ENCODE assay signal across 17 cellular contexts in genomic region chr10:73798927-73799563, GRCh38. TPM values are rescaled to one million over a fixed set of nuclear protein-coding genes. Genes with fewer than 3 reads are reported as not detected.
A peak's percentile ranks its signal among the peaks of the same experiment; 100 is the strongest.
DNase-seq lines count a peak whose midpoint lies in the region; ATAC-seq, FAIRE-seq and TF ChIP-seq lines count a peak whose summit lies in the region.
"Had no signal": no experiment of that assay in that cellular context is flagged by ENCODE, and none has a peak within 500 bp of the region (broad histone marks: within the 10 kb centered on the region; RNA-seq: fewer than 3 reads in every experiment).

No MANE protein-coding gene starts in this region.

- H3K27me3 ChIP-seq in HepG2 (ENCODE audit: control insufficient read depth in 1 of 2, insufficient read depth in 2 of 2, low read length in 2 of 2) (no peaks in the 10 kb centered on the region), upper lobe of left lung (no peaks in the 10 kb centered on the region)

- WGBS in HepG2 (ENCODE audit: low lambda C conversion rate), result 91% methylated on average over 8 of the region's 10 CpGs
- 85 to 90% methylated on average over 7 to 10 of the region's 10 CpGs for WGBS in upper lobe of left lung, 2 donors

- peak; percentile 14 to 16 for ATAC-seq in activated T-cell treated with anti-CD3 and anti-CD28 coated beads, Interleukin-2, amount 50 U/mL, for 72 hours (replicated peaks in 1 of 2)
- peak; percentile 17 for ATAC-seq in HepG2
- ATAC-seq in upper lobe of left lung (ENCODE audit: low FRiP score in 2 of 2), result peak; percentile 21 to 23
- ATAC-seq in GM18519 (IDR thresholded peaks at IDR 0.05; ENCODE audit: low FRiP score, unreplicated experiment), result no peak

- H3K4me3 Mint-ChIP-seq in activated T-cell treated with anti-CD3 and anti-CD28 coated beads, Interleukin-2, amount 50 U/mL, for 72 hours, result no peak overlapping the region
- H3K4me3 Mint-ChIP-seq in activated naive CD8-positive, alpha-beta T cell treated with anti-CD3 and anti-CD28 coated beads for 36 hours, result no peak overlapping the region
- H3K4me3 Mint-ChIP-seq: HFFc6 had no signal

- POLR2A ChIA-PET in HepG2 (lab: Yijun Ruan, JAX), result interaction anchor here (0.7 to 1.7 kb wide), 3 partner anchors 11 to 41 kb away, joined by 3 to 5 read pairs (median 3); no protein-coding TSS in a partner anchor

- peaks cover 32 to 81% of the 10 kb centered on the region in 2 experiments for H3K36me3 ChIP-seq in HepG2 (replicated peaks in 1 of 2; ENCODE audit: control insufficient read depth in 1 of 2, insufficient read depth in 2 of 2, low read length in 2 of 2)
- peaks cover 58 to 100% (median 96%) of the 10 kb centered on the region in 4 donors for H3K36me3 ChIP-seq in upper lobe of left lung

- H3K9me3 Mint-ChIP-seq in activated T-cell treated with anti-CD3 and anti-CD28 coated beads, Interleukin-2, amount 50 U/mL, for 72 hours, result no peaks in the 10 kb centered on the region
- H3K9me3 Mint-ChIP-seq in activated naive CD8-positive, alpha-beta T cell treated with anti-CD3 and anti-CD28 coated beads for 36 hours, result no peaks in the 10 kb centered on the region
- H3K9me3 Mint-ChIP-seq: HFFc6 had no signal

- DNase-seq in activated T-cell treated with anti-CD3 and anti-CD28 coated beads, Interleukin-2, amount 50 U/mL, for 72 hours, result no peak
- no peak for DNase-seq in activated T-cell treated with anti-CD3 and anti-CD28 coated beads for 4 hours
- DNase-seq in activated naive CD8-positive, alpha-beta T cell treated with anti-CD3 and anti-CD28 coated beads for 36 hours, result no peak
- no peak for DNase-seq in HepG2 (ENCODE audit: low spot score)
- DNase-seq in upper lobe of left lung, result no peak
- DNase-seq in GM03348 (ENCODE audit: low spot score), result no peak
- DNase-seq in cerebellar nuclear complex (lab: John Stamatoyannopoulos, UW), result no peak
- DNase-seq: activated gamma-delta T cell; HFFc6; NCI-H1436 treated with DMSO at 0.1 percent for 48 hours; stimulated activated CD4-positive, alpha-beta T cell treated with anti-CD3 and anti-CD28 coated beads, Interleukin-12 subunit alpha, Interleukin-12 subunit beta, amount 100 ng/mL, for 4 hours; stimulated activated naive CD4-positive, alpha-beta T cell; trophoblast cell had no signal

- peaks cover 13% of the 10 kb centered on the region for H3K4me1 Mint-ChIP-seq in activated T-cell treated with anti-CD3 and anti-CD28 coated beads, Interleukin-2, amount 50 U/mL, for 72 hours (ENCODE audit: low read depth)
- peaks cover 12% of the 10 kb centered on the region for H3K4me1 Mint-ChIP-seq in activated naive CD8-positive, alpha-beta T cell treated with anti-CD3 and anti-CD28 coated beads for 36 hours

- in situ Hi-C loops in HepG2 (cut with HindIII; ENCODE audit: extremely low pct_ligation_motif_present, low pct_unique_long_range_greater_than_20kb), result no loop called here

- no peaks in the 10 kb centered on the region for H3K27me3 Mint-ChIP-seq in activated T-cell treated with anti-CD3 and anti-CD28 coated beads, Interleukin-2, amount 50 U/mL, for 72 hours (ENCODE audit: low read depth)
- no peaks in the 10 kb centered on the region for H3K27me3 Mint-ChIP-seq in activated naive CD8-positive, alpha-beta T cell treated with anti-CD3 and anti-CD28 coated beads for 36 hours

- FAIRE-seq in HepG2 (lab: Jason Lieb, UNC), result no peak
- FAIRE-seq: A549, RCC 7860 had no signal

- no peak overlapping the region for H2AFZ ChIP-seq in HepG2 (ENCODE audit: low read length)

- no peaks in the 10 kb centered on the region; the same call in 1 of the 2 replicates for H4K20me1 ChIP-seq in HepG2 (ENCODE audit: insufficient read depth, low read length)

- H3K4me1 ChIP-seq in HepG2 (ENCODE audit: insufficient read depth, low read length) (no peaks in the 10 kb centered on the region), upper lobe of left lung (no peaks in the 10 kb centered on the region)
- H3K4me1 ChIP-seq: A549 had no signal

- BruUV-seq in HepG2 (replicated peaks; lab: Mats Ljungman, UMichigan), result no TSS peak

- H3K27ac ChIP-seq in HepG2 (ENCODE audit: extremely low read length, insufficient read depth, low read length) (no peak overlapping the region), upper lobe of left lung (no peak overlapping the region)
- H3K27ac ChIP-seq: A549, C4-2B had no signal

- TF ChIP-seq RAD21 in HepG2 (CRISPR knock-in tag; IDR thresholded peaks at IDR 0.05), result no peak

- intact Hi-C loops in HepG2 (cut with micrococcal nuclease; ENCODE audit: unreplicated experiment), result no loop called here

- H3K9me3 ChIP-seq in HepG2 (ENCODE audit: low read length) (no peaks in the 10 kb centered on the region), upper lobe of left lung (no peaks in the 10 kb centered on the region)
- H3K9me3 ChIP-seq: A549 had no signal

- H3K4me3 ChIP-seq in HepG2 (replicated peaks in 1 of 3; ENCODE audit: insufficient read depth in 1 of 3, low read depth in 2 of 3, low read length in 3 of 3) (no peak overlapping the region), upper lobe of left lung (no peak overlapping the region)
- H3K4me3 ChIP-seq: A549 had no signal

- no peak for TF ChIP-seq CTCF in HepG2 (CRISPR knock-in tag; IDR thresholded peaks at IDR 0.05)
- TF ChIP-seq CTCF in upper lobe of left lung (IDR thresholded peaks at IDR 0.05), result no peak

- H3K27ac Mint-ChIP-seq in activated T-cell treated with anti-CD3 and anti-CD28 coated beads, Interleukin-2, amount 50 U/mL, for 72 hours, result peak overlapping the region; percentile 11
- H3K27ac Mint-ChIP-seq in activated naive CD8-positive, alpha-beta T cell treated with anti-CD3 and anti-CD28 coated beads for 36 hours, result peak overlapping the region; percentile 15

- TF ChIP-seq EP300 in HepG2 (IDR thresholded peaks at IDR 0.05; ENCODE audit: low read depth in 2 of 2, low read length in 2 of 2) (no peak), HepG2 (CRISPR knock-in tag; IDR thresholded peaks at IDR 0.05; ENCODE audit: borderline replicate concordance) (no peak), upper lobe of left lung (IDR thresholded peaks at IDR 0.05) (no peak)

- no peak overlapping the region for H3K9ac ChIP-seq in HepG2 (ENCODE audit: insufficient read depth, low read depth, low read length)

- CTCF ChIA-PET in HepG2 (lab: Yijun Ruan, JAX; ENCODE audit: low intra/inter-chr PET ratio, low total read pairs), result no interaction called here

- no peaks in the 10 kb centered on the region for H3K79me2 ChIP-seq in HepG2 (ENCODE audit: insufficient read depth, low read length)

- H3K4me2 ChIP-seq in HepG2 (ENCODE audit: low read depth, low read length), result no peak overlapping the region
- H3K4me2 ChIP-seq: A549 had no signal

- peaks cover 7 to 28% of the 10 kb centered on the region in 2 donors for H3K36me3 Mint-ChIP-seq in activated T-cell treated with anti-CD3 and anti-CD28 coated beads, Interleukin-2, amount 50 U/mL, for 72 hours (ENCODE audit: insufficient read depth in 2 of 2)
- peaks cover 17% of the 10 kb centered on the region for H3K36me3 Mint-ChIP-seq in activated naive CD8-positive, alpha-beta T cell treated with anti-CD3 and anti-CD28 coated beads for 36 hours

- TF ChIP-seq POLR2A in HepG2 (IDR thresholded peaks at IDR 0.05; ENCODE audit: insufficient read depth in 1 of 2, low read depth in 2 of 2, low read length in 2 of 2), result no peak
- TF ChIP-seq POLR2A in upper lobe of left lung (IDR thresholded peaks at IDR 0.05), result no peak

RNA-seq across cellular contexts. Expression of gene NDST2, which starts 12.4 kb away (rescaled TPM):
- total RNA-seq in activated T-cell treated with anti-CD3 and anti-CD28 coated beads, Interleukin-2, amount 50 U/mL, for 72 hours, result 100 to 1,000 TPM; 120 to 127 TPM
- 10 to 100 TPM; 45.9 to 49.7 TPM for total RNA-seq in activated naive CD8-positive, alpha-beta T cell treated with anti-CD3 and anti-CD28 coated beads for 36 hours
- total RNA-seq in HepG2 (2016; rRNA removed; fragmentation: Illumina TruSeq; extraction: Trizol), result 5.6 and 10.7 TPM in 2 replicates
- total RNA-seq in HepG2 (2016; cell fraction: cytosol; rRNA removed; fragmentation: Illumina TruSeq; extraction: Trizol; ENCODE audit: low read depth), result 16.0 and 17.7 TPM in 2 replicates
- 5.8 and 12.0 TPM in 2 replicates for total RNA-seq in HepG2 (2016; cell fraction: insoluble cytoplasmic fraction; rRNA removed; fragmentation: Illumina TruSeq; extraction: Trizol)
- 14.8 and 15.7 TPM in 2 replicates for total RNA-seq in HepG2 (2016; cell fraction: membrane; rRNA removed; fragmentation: Illumina TruSeq; extraction: Trizol)
- total RNA-seq in HepG2 (2016; cell fraction: nucleus; rRNA removed; fragmentation: Illumina TruSeq; extraction: Trizol), result 12.9 and 13.7 TPM in 2 replicates
- polyA plus RNA-seq in HepG2 (2011; rRNA removed), result 25.5 and 30.1 TPM in 2 replicates
- 15.0 and 15.4 TPM in 2 replicates for polyA plus RNA-seq in HepG2 (2011; cell fraction: cytosol; rRNA removed)
- polyA plus RNA-seq in HepG2 (2011; cell fraction: nucleus; rRNA removed), result 56.8 and 69.5 TPM in 2 replicates
- polyA plus RNA-seq in HepG2 (2012), result 12.6 and 13.9 TPM in 2 replicates
- polyA plus RNA-seq in HepG2 (2016; cell fraction: cytosol; fragmentation: Illumina TruSeq; extraction: Trizol; ENCODE audit: low read depth), result 16.0 and 16.1 TPM in 2 replicates
- 6.2 and 6.4 TPM in 2 replicates for polyA plus RNA-seq in HepG2 (2016; cell fraction: insoluble cytoplasmic fraction; fragmentation: Illumina TruSeq; extraction: Trizol; ENCODE audit: low read depth)
- 9.1 and 12.0 TPM in 2 replicates for polyA plus RNA-seq in HepG2 (2016; cell fraction: membrane; fragmentation: Illumina TruSeq; extraction: Trizol; ENCODE audit: low read depth)
- polyA plus RNA-seq in HepG2 (2016; cell fraction: nucleus; fragmentation: Illumina TruSeq; extraction: Trizol; ENCODE audit: insufficient read depth, low read depth), result 24.6 and 30.8 TPM in 2 replicates
- 20.2 and 41.2 TPM in 2 replicates for polyA minus RNA-seq in HepG2 (2011; rRNA and poly(A)+ RNA removed; ENCODE audit: low replicate concordance)
- 10.4 and 10.5 TPM in 2 replicates for polyA minus RNA-seq in HepG2 (2011; cell fraction: cytosol; rRNA and poly(A)+ RNA removed)
- 55.5 and 70.7 TPM in 2 replicates for polyA minus RNA-seq in HepG2 (2011; cell fraction: nucleus; rRNA and poly(A)+ RNA removed)
- 10 to 100 TPM; 26.4 to 92.2 (median 38.3) TPM for total RNA-seq in upper lobe of left lung

RNA-seq across cellular contexts. Expression of gene ZSWIM8, which starts 13.6 kb away (rescaled TPM):
- total RNA-seq in activated T-cell treated with anti-CD3 and anti-CD28 coated beads, Interleukin-2, amount 50 U/mL, for 72 hours, result 10 to 100 TPM; 72.0 to 81.3 TPM
- 10 to 100 TPM; 31.0 to 35.5 TPM for total RNA-seq in activated naive CD8-positive, alpha-beta T cell treated with anti-CD3 and anti-CD28 coated beads for 36 hours
- total RNA-seq in HepG2 (2016; rRNA removed; fragmentation: Illumina TruSeq; extraction: Trizol) (21.0 and 39.9 TPM in 2 replicates), upper lobe of left lung (100 to 1,000 TPM in 4 of 6 donors, 10 to 100 TPM in 2; 54.9 to 202 (median 109) TPM)
- 5.7 and 8.2 TPM in 2 replicates for total RNA-seq in HepG2 (2016; cell fraction: cytosol; rRNA removed; fragmentation: Illumina TruSeq; extraction: Trizol; ENCODE audit: low read depth)
- total RNA-seq in HepG2 (2016; cell fraction: insoluble cytoplasmic fraction; rRNA removed; fragmentation: Illumina TruSeq; extraction: Trizol), result 13.7 and 36.6 TPM in 2 replicates
- 9.3 and 11.2 TPM in 2 replicates for total RNA-seq in HepG2 (2016; cell fraction: membrane; rRNA removed; fragmentation: Illumina TruSeq; extraction: Trizol)
- 35.4 and 47.5 TPM in 2 replicates for total RNA-seq in HepG2 (2016; cell fraction: nucleus; rRNA removed; fragmentation: Illumina TruSeq; extraction: Trizol)
- polyA plus RNA-seq in HepG2 (2011; rRNA removed), result 98.2 and 142 TPM in 2 replicates
- polyA plus RNA-seq in HepG2 (2011; cell fraction: cytosol; rRNA removed), result 41.1 and 57.3 TPM in 2 replicates
- 505 and 598 TPM in 2 replicates for polyA plus RNA-seq in HepG2 (2011; cell fraction: nucleus; rRNA removed)
- 43.3 and 58.7 TPM in 2 replicates for polyA plus RNA-seq in HepG2 (2012)
- polyA plus RNA-seq in HepG2 (2016; cell fraction: cytosol; fragmentation: Illumina TruSeq; extraction: Trizol; ENCODE audit: low read depth), result 3.7 and 6.8 TPM in 2 replicates
- 21.2 and 30.3 TPM in 2 replicates for polyA plus RNA-seq in HepG2 (2016; cell fraction: insoluble cytoplasmic fraction; fragmentation: Illumina TruSeq; extraction: Trizol; ENCODE audit: low read depth)
- 6.6 and 11.5 TPM in 2 replicates for polyA plus RNA-seq in HepG2 (2016; cell fraction: membrane; fragmentation: Illumina TruSeq; extraction: Trizol; ENCODE audit: low read depth)
- polyA plus RNA-seq in HepG2 (2016; cell fraction: nucleus; fragmentation: Illumina TruSeq; extraction: Trizol; ENCODE audit: insufficient read depth, low read depth), result 118 and 128 TPM in 2 replicates
- polyA minus RNA-seq in HepG2 (2011; rRNA and poly(A)+ RNA removed; ENCODE audit: low replicate concordance), result 83.5 and 181 TPM in 2 replicates
- 31.5 and 36.5 TPM in 2 replicates for polyA minus RNA-seq in HepG2 (2011; cell fraction: cytosol; rRNA and poly(A)+ RNA removed)
- polyA minus RNA-seq in HepG2 (2011; cell fraction: nucleus; rRNA and poly(A)+ RNA removed), result 64.2 and 73.5 TPM in 2 replicates

RNA-seq across cellular contexts. Expression of gene CHCHD1, which starts 17.2 kb away (rescaled TPM):
- total RNA-seq in activated T-cell treated with anti-CD3 and anti-CD28 coated beads, Interleukin-2, amount 50 U/mL, for 72 hours, result 10 to 100 TPM; 22.5 to 23.5 TPM
- 10 to 100 TPM; 34.8 to 38.6 TPM for total RNA-seq in activated naive CD8-positive, alpha-beta T cell treated with anti-CD3 and anti-CD28 coated beads for 36 hours
- total RNA-seq in HepG2 (2016; rRNA removed; fragmentation: Illumina TruSeq; extraction: Trizol), result 71.2 and 91.7 TPM in 2 replicates
- total RNA-seq in HepG2 (2016; cell fraction: cytosol; rRNA removed; fragmentation: Illumina TruSeq; extraction: Trizol; ENCODE audit: low read depth), result 16.2 and 16.7 TPM in 2 replicates
- total RNA-seq in HepG2 (2016; cell fraction: insoluble cytoplasmic fraction; rRNA removed; fragmentation: Illumina TruSeq; extraction: Trizol), result 69.8 and 94.8 TPM in 2 replicates
- 32.5 and 34.2 TPM in 2 replicates for total RNA-seq in HepG2 (2016; cell fraction: membrane; rRNA removed; fragmentation: Illumina TruSeq; extraction: Trizol)
- total RNA-seq in HepG2 (2016; cell fraction: nucleus; rRNA removed; fragmentation: Illumina TruSeq; extraction: Trizol), result 30.4 and 32.6 TPM in 2 replicates
- polyA plus RNA-seq in HepG2 (2011; rRNA removed), result 30.6 and 36.9 TPM in 2 replicates
- 35.1 and 36.6 TPM in 2 replicates for polyA plus RNA-seq in HepG2 (2011; cell fraction: cytosol; rRNA removed)
- 8.8 and 9.9 TPM in 2 replicates for polyA plus RNA-seq in HepG2 (2011; cell fraction: nucleus; rRNA removed)
- 40.1 and 41.3 TPM in 2 replicates for polyA plus RNA-seq in HepG2 (2012)
- 16.6 and 17.9 TPM in 2 replicates for polyA plus RNA-seq in HepG2 (2016; cell fraction: cytosol; fragmentation: Illumina TruSeq; extraction: Trizol; ENCODE audit: low read depth)
- 90.2 and 95.1 TPM in 2 replicates for polyA plus RNA-seq in HepG2 (2016; cell fraction: insoluble cytoplasmic fraction; fragmentation: Illumina TruSeq; extraction: Trizol; ENCODE audit: low read depth)
- 27.2 and 27.4 TPM in 2 replicates for polyA plus RNA-seq in HepG2 (2016; cell fraction: membrane; fragmentation: Illumina TruSeq; extraction: Trizol; ENCODE audit: low read depth)
- polyA plus RNA-seq in HepG2 (2016; cell fraction: nucleus; fragmentation: Illumina TruSeq; extraction: Trizol; ENCODE audit: insufficient read depth, low read depth), result 45.9 and 52.1 TPM in 2 replicates
- polyA minus RNA-seq in HepG2 (2011; rRNA and poly(A)+ RNA removed; ENCODE audit: low replicate concordance), result 5.0 and 8.3 TPM in 2 replicates
- 5.5 TPM in 2 replicates for polyA minus RNA-seq in HepG2 (2011; cell fraction: cytosol; rRNA and poly(A)+ RNA removed)
- 7.7 and 9.1 TPM in 2 replicates for polyA minus RNA-seq in HepG2 (2011; cell fraction: nucleus; rRNA and poly(A)+ RNA removed)
- total RNA-seq in upper lobe of left lung, result 10 to 100 TPM; 16.8 to 34.9 (median 19.4) TPM

RNA-seq across cellular contexts. Expression of gene SEC24C, which starts 54.9 kb away (rescaled TPM):
- 100 to 1,000 TPM; 105 to 119 TPM for total RNA-seq in activated T-cell treated with anti-CD3 and anti-CD28 coated beads, Interleukin-2, amount 50 U/mL, for 72 hours
- total RNA-seq in activated naive CD8-positive, alpha-beta T cell treated with anti-CD3 and anti-CD28 coated beads for 36 hours, result 10 to 100 TPM; 74.6 to 74.9 TPM
- 63.1 and 66.5 TPM in 2 replicates for total RNA-seq in HepG2 (2016; rRNA removed; fragmentation: Illumina TruSeq; extraction: Trizol)
- total RNA-seq in HepG2 (2016; cell fraction: cytosol; rRNA removed; fragmentation: Illumina TruSeq; extraction: Trizol; ENCODE audit: low read depth), result 5.7 and 6.6 TPM in 2 replicates
- 57.3 and 62.0 TPM in 2 replicates for total RNA-seq in HepG2 (2016; cell fraction: insoluble cytoplasmic fraction; rRNA removed; fragmentation: Illumina TruSeq; extraction: Trizol)
- 19.5 and 20.7 TPM in 2 replicates for total RNA-seq in HepG2 (2016; cell fraction: membrane; rRNA removed; fragmentation: Illumina TruSeq; extraction: Trizol)
- total RNA-seq in HepG2 (2016; cell fraction: nucleus; rRNA removed; fragmentation: Illumina TruSeq; extraction: Trizol), result 36.4 and 38.8 TPM in 2 replicates
- polyA plus RNA-seq in HepG2 (2011; rRNA removed), result 66.4 and 74.3 TPM in 2 replicates
- polyA plus RNA-seq in HepG2 (2011; cell fraction: cytosol; rRNA removed), result 40.0 and 44.0 TPM in 2 replicates
- polyA plus RNA-seq in HepG2 (2011; cell fraction: nucleus; rRNA removed), result 134 and 139 TPM in 2 replicates
- 42.2 and 45.9 TPM in 2 replicates for polyA plus RNA-seq in HepG2 (2012)
- polyA plus RNA-seq in HepG2 (2016; cell fraction: cytosol; fragmentation: Illumina TruSeq; extraction: Trizol; ENCODE audit: low read depth), result 3.5 and 3.8 TPM in 2 replicates
- 45.3 and 53.1 TPM in 2 replicates for polyA plus RNA-seq in HepG2 (2016; cell fraction: insoluble cytoplasmic fraction; fragmentation: Illumina TruSeq; extraction: Trizol; ENCODE audit: low read depth)
- 8.7 and 10.2 TPM in 2 replicates for polyA plus RNA-seq in HepG2 (2016; cell fraction: membrane; fragmentation: Illumina TruSeq; extraction: Trizol; ENCODE audit: low read depth)
- 60.4 and 69.2 TPM in 2 replicates for polyA plus RNA-seq in HepG2 (2016; cell fraction: nucleus; fragmentation: Illumina TruSeq; extraction: Trizol; ENCODE audit: insufficient read depth, low read depth)
- 140 and 157 TPM in 2 replicates for polyA minus RNA-seq in HepG2 (2011; rRNA and poly(A)+ RNA removed; ENCODE audit: low replicate concordance)
- polyA minus RNA-seq in HepG2 (2011; cell fraction: cytosol; rRNA and poly(A)+ RNA removed), result 50.5 and 52.3 TPM in 2 replicates
- 40.4 and 42.8 TPM in 2 replicates for polyA minus RNA-seq in HepG2 (2011; cell fraction: nucleus; rRNA and poly(A)+ RNA removed)
- total RNA-seq in upper lobe of left lung, result 10 to 100 TPM; 55.1 to 84.0 (median 65.0) TPM
